In the genomic region with DNA sequence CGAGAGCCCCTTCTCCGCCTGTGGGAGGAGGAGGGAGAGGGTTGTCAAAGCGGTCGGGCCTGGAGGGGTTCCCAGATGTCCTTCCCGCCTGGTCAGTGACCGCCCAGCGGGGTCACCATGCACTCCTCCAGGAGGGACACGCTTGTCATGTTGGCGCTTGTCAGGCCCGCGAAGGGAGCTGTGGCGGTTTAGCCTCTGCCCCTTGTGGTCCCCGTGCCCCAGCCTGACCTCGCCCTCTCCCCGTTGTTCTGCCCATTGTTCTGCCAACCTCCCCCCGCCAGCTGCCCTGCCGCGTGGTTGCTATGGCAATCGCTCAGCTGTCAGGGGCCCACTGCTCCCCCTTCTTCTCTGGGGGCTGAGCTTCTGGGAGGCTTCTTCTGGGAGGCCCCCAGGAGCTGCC, we compare ENCODE assay signal across 24 cellular contexts.
DNase-seq lines count a peak whose midpoint lies in the region; ATAC-seq, FAIRE-seq and TF ChIP-seq lines count a peak whose summit lies in the region.
"Had no signal": no experiment of that assay in that cellular context is flagged by ENCODE, and none has a peak within 500 bp of the region (broad histone marks: within the 10 kb centered on the region; RNA-seq: fewer than 3 reads in every experiment).

No MANE protein-coding gene starts in this region.

- H3K79me2 ChIP-seq in HepG2 (ENCODE audit: insufficient read depth, low read length): no peaks in the 10 kb centered on the region

- 46% methylated on average over 13 of the region's 19 CpGs for WGBS in HepG2 (ENCODE audit: low lambda C conversion rate)
- WGBS in right lobe of liver (ENCODE audit: insufficient coverage, low coverage, low lambda C conversion rate, missing lambda C conversion rate): 40% methylated on average over 1 of the region's 19 CpGs

- H3K4me3 Mint-ChIP-seq in type B pancreatic cell: peak overlapping the region; percentile 51
- H3K4me3 Mint-ChIP-seq: activated CD8-positive, alpha-beta T cell treated with anti-CD3 and anti-CD28 coated beads for 36 hours; natural killer cell treated with Interleukin-12 subunit alpha and Interleukin-12 subunit beta and Interleukin-15 and Interleukin-18, amount 100 ng/mL, for 72 hours had no signal

- H3K4me1 ChIP-seq in HepG2 (ENCODE audit: insufficient read depth, low read length) (peaks cover 1% of the 10 kb centered on the region), right lobe of liver (peaks cover 0 to 14% (median 0%) of the 10 kb centered on the region in 4 donors)
- H3K4me1 ChIP-seq: A549, breast epithelium, HAP-1 had no signal

- in situ Hi-C loops in HepG2 (cut with HindIII; ENCODE audit: extremely low pct_ligation_motif_present, low pct_unique_long_range_greater_than_20kb): no loop called here

- TF ChIP-seq CTCF in HepG2 (CRISPR knock-in tag; IDR thresholded peaks at IDR 0.05) (no peak), right lobe of liver (IDR thresholded peaks at IDR 0.05) (no peak), type B pancreatic cell (conservative IDR thresholded peaks at IDR 0.05) (no peak)

- H3K27me3 Mint-ChIP-seq in type B pancreatic cell: peaks cover 4% of the 10 kb centered on the region

- TF ChIP-seq EP300 in HepG2 (IDR thresholded peaks at IDR 0.05; ENCODE audit: low read depth in 2 of 2, low read length in 2 of 2): no peak
- TF ChIP-seq EP300 in HepG2 (CRISPR knock-in tag; IDR thresholded peaks at IDR 0.05; ENCODE audit: borderline replicate concordance): no peak

- CTCF ChIA-PET in HepG2 (lab: Yijun Ruan, JAX; ENCODE audit: low intra/inter-chr PET ratio, low total read pairs): no interaction called here

- no peak for DNase-seq in HepG2 (ENCODE audit: low spot score)
- DNase-seq in right lobe of liver: no peak
- peak; percentile 65 to 82 for DNase-seq in NCI-H524 (lab: John Stamatoyannopoulos, UW)
- DNase-seq in left kidney (ENCODE audit: low read depth, low spot score): peak; percentile 59
- no peak for DNase-seq in type B pancreatic cell (ENCODE audit: extremely low spot score, unreplicated experiment)
- DNase-seq in glomerular visceral epithelial cell (ENCODE audit: extremely low spot score): no peak
- DNase-seq in iPS-NIHi11 (ENCODE audit: low spot score): no peak
- DNase-seq: activated CD8-positive, alpha-beta T cell treated with anti-CD3 and anti-CD28 coated beads for 36 hours; activated gamma-delta T cell treated with Interleukin-2 at 50 U/mL for 16 hours; KBM-7; NCI-H2029 treated with DMSO at 0.1 percent for 48 hours; SW 1271 had no signal

- FAIRE-seq in HepG2 (lab: Jason Lieb, UNC): no peak
- FAIRE-seq: A549, endometrium, G401.6, GM18507 had no signal

- no peak overlapping the region for H3K4me2 ChIP-seq in HepG2 (ENCODE audit: low read depth, low read length)
- H3K4me2 ChIP-seq: A549 had no signal

- H3K9me3 ChIP-seq in HepG2 (ENCODE audit: low read length) (no peaks in the 10 kb centered on the region), right lobe of liver (no peaks in the 10 kb centered on the region)
- H3K9me3 ChIP-seq: A549, adrenal gland, breast epithelium, HAP-1 had no signal

- TF ChIP-seq POLR2A in HepG2 (IDR thresholded peaks at IDR 0.05; ENCODE audit: insufficient read depth in 1 of 2, low read depth in 2 of 2, low read length in 2 of 2) (no peak), right lobe of liver (IDR thresholded peaks at IDR 0.05) (no peak)

- H3K9ac ChIP-seq in HepG2 (ENCODE audit: insufficient read depth, low read depth, low read length): no peak overlapping the region

- intact Hi-C loops in HepG2 (cut with micrococcal nuclease; ENCODE audit: unreplicated experiment) (no loop called here), right lobe of liver (cut with DNase I) (no loop called here)

- H3K9me3 Mint-ChIP-seq in type B pancreatic cell: no peaks in the 10 kb centered on the region
- H3K9me3 Mint-ChIP-seq: activated CD8-positive, alpha-beta T cell treated with anti-CD3 and anti-CD28 coated beads for 36 hours; natural killer cell treated with Interleukin-12 subunit alpha and Interleukin-12 subunit beta and Interleukin-15 and Interleukin-18, amount 100 ng/mL, for 72 hours had no signal

- ATAC-seq in HepG2 (no peak), right lobe of liver (no peak), GM19035 (IDR thresholded peaks at IDR 0.05; ENCODE audit: unreplicated experiment) (no peak)
- ATAC-seq: A549; activated CD4-positive, CD25-positive, alpha-beta regulatory T cell treated with anti-CD3 and anti-CD28 coated beads, Interleukin-2, amount 50 U/mL, for 24 hours; activated CD8-positive, alpha-beta T cell treated with anti-CD3 and anti-CD28 coated beads for 36 hours; natural killer cell treated with Interleukin-12 subunit alpha and Interleukin-12 subunit beta and Interleukin-15 and Interleukin-18, amount 100 ng/mL, for 72 hours had no signal

- BruUV-seq in HepG2 (replicated peaks; lab: Mats Ljungman, UMichigan): no TSS peak

- no peak overlapping the region for H3K27ac ChIP-seq in HepG2 (ENCODE audit: extremely low read length, insufficient read depth, low read length)
- H3K27ac ChIP-seq in right lobe of liver: no peak overlapping the region
- H3K27ac ChIP-seq: A549, adrenal gland, breast epithelium, coronary artery had no signal

- POLR2A ChIA-PET in HepG2 (lab: Yijun Ruan, JAX): no interaction called here

- 0 out of 5 replicates have a peak, but pooled peaks cover 0 to 1% of the 10 kb centered on the region in 2 experiments for H3K27me3 ChIP-seq in HepG2 (ENCODE audit: control insufficient read depth in 1 of 2, insufficient read depth in 2 of 2, low read length in 2 of 2)
- no peaks in the 10 kb centered on the region for H3K27me3 ChIP-seq in right lobe of liver
- H3K27me3 ChIP-seq: adrenal gland, breast epithelium had no signal

- H3K4me1 Mint-ChIP-seq in type B pancreatic cell (ENCODE audit: unreplicated experiment): peaks cover 31% of the 10 kb centered on the region

- H3K36me3 Mint-ChIP-seq in type B pancreatic cell: no peaks in the 10 kb centered on the region
- H3K36me3 Mint-ChIP-seq: natural killer cell treated with Interleukin-12 subunit alpha and Interleukin-12 subunit beta and Interleukin-15 and Interleukin-18, amount 100 ng/mL, for 72 hours had no signal

- H3K27ac Mint-ChIP-seq in type B pancreatic cell: no peak overlapping the region
- H3K27ac Mint-ChIP-seq: activated CD8-positive, alpha-beta T cell treated with anti-CD3 and anti-CD28 coated beads for 36 hours; natural killer cell treated with Interleukin-12 subunit alpha and Interleukin-12 subunit beta and Interleukin-15 and Interleukin-18, amount 100 ng/mL, for 72 hours; progenitor cell of endocrine pancreas had no signal

- no peak overlapping the region for H3K4me3 ChIP-seq in HepG2 (replicated peaks in 1 of 3; ENCODE audit: insufficient read depth in 1 of 3, low read depth in 2 of 3, low read length in 3 of 3)
- no peak overlapping the region for H3K4me3 ChIP-seq in right lobe of liver
- H3K4me3 ChIP-seq: A549, adrenal gland, breast epithelium, coronary artery, HAP-1 had no signal

- H4K20me1 ChIP-seq in HepG2 (ENCODE audit: insufficient read depth, low read length): peaks cover 6% of the 10 kb centered on the region; the same call in 1 of the 2 replicates

- H3K36me3 ChIP-seq in HepG2 (replicated peaks in 1 of 2; ENCODE audit: control insufficient read depth in 1 of 2, insufficient read depth in 2 of 2, low read length in 2 of 2) (no peaks in the 10 kb centered on the region), right lobe of liver (no peaks in the 10 kb centered on the region)
- H3K36me3 ChIP-seq: adrenal gland, breast epithelium, HAP-1 had no signal

- no peak for TF ChIP-seq RAD21 in HepG2 (CRISPR knock-in tag; IDR thresholded peaks at IDR 0.05)

- no peak overlapping the region for H2AFZ ChIP-seq in HepG2 (ENCODE audit: low read length)

TF ChIP-seq in HepG2, 621 proteins besides CTCF, POLR2A, EP300 and RAD21 (continues in another document):
- TF ChIP-seq, protein P1, sequence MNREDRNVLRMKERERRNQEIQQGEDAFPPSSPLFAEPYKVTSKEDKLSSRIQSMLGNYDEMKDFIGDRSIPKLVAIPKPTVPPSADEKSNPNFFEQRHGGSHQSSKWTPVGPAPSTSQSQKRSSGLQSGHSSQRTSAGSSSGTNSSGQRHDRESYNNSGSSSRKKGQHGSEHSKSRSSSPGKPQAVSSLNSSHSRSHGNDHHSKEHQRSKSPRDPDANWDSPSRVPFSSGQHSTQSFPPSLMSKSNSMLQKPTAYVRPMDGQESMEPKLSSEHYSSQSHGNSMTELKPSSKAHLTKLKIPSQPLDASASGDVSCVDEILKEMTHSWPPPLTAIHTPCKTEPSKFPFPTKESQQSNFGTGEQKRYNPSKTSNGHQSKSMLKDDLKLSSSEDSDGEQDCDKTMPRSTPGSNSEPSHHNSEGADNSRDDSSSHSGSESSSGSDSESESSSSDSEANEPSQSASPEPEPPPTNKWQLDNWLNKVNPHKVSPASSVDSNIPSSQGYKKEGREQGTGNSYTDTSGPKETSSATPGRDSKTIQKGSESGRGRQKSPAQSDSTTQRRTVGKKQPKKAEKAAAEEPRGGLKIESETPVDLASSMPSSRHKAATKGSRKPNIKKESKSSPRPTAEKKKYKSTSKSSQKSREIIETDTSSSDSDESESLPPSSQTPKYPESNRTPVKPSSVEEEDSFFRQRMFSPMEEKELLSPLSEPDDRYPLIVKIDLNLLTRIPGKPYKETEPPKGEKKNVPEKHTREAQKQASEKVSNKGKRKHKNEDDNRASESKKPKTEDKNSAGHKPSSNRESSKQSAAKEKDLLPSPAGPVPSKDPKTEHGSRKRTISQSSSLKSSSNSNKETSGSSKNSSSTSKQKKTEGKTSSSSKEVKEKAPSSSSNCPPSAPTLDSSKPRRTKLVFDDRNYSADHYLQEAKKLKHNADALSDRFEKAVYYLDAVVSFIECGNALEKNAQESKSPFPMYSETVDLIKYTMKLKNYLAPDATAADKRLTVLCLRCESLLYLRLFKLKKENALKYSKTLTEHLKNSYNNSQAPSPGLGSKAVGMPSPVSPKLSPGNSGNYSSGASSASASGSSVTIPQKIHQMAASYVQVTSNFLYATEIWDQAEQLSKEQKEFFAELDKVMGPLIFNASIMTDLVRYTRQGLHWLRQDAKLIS (CRISPR knock-in tag; IDR thresholded peaks at IDR 0.05): no peak
- TF ChIP-seq RBFOX2 (IDR thresholded peaks at IDR 0.05; ENCODE audit: low read depth, low read length) (no peak), RFX3 (CRISPR knock-in tag; IDR thresholded peaks at IDR 0.05) (peak; percentile 33; the same call in 1 of the 2 replicates)
- TF ChIP-seq, protein P2, sequence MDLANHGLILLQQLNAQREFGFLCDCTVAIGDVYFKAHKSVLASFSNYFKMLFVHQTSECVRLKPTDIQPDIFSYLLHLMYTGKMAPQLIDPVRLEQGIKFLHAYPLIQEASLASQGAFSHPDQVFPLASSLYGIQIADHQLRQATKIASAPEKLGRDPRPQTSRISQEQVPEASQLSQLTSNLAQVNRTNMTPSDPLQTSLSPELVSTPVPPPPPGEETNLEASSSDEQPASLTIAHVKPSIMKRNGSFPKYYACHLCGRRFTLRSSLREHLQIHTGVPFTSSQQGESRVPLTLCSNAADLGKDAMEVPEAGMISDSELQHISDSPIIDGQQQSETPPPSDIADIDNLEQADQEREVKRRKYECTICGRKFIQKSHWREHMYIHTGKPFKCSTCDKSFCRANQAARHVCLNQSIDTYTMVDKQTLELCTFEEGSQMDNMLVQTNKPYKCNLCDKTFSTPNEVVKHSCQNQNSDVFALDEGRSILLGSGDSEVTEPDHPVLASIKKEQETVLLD (CRISPR knock-in tag; IDR thresholded peaks at IDR 0.05; ENCODE audit: low read depth): no peak

Comparison
In these comparisons a context has a peak if more than half of its experiments do, and no peak if none do; other contexts are left out.
1. DNase-seq: peak in NCI-H524 (2 of 2) and left kidney (single experiment); none in HepG2 (single experiment), right lobe of liver (0 of 3), type B pancreatic cell (single experiment), glomerular visceral epithelial cell (single experiment) and iPS-NIHi11 (single experiment).